Comparison of ENCODE assay signal across 21 cellular contexts in genomic region chr6:142087950-142088857, GRCh38. TPM values are rescaled to one million over a fixed set of nuclear protein-coding genes. Genes with fewer than 3 reads are reported as not detected.
DNase-seq lines count a peak whose midpoint lies in the region; ATAC-seq, FAIRE-seq and TF ChIP-seq lines count a peak whose summit lies in the region.
"Had no signal": no experiment of that assay in that cellular context is flagged by ENCODE, and none has a peak within 500 bp of the region (broad histone marks: within the 10 kb centered on the region; RNA-seq: fewer than 3 reads in every experiment).

No MANE protein-coding gene starts in this region.

- WGBS in hepatocyte (ENCODE audit: low lambda C conversion rate, missing lambda C conversion rate): 30% methylated on average over 48 of the region's 49 CpGs
- 52% methylated on average over 47 of the region's 49 CpGs for WGBS in HepG2 (ENCODE audit: low lambda C conversion rate)

- TF ChIP-seq CTCF in hepatocyte (IDR thresholded peaks at IDR 0.05; ENCODE audit: poor library complexity) (no peak), progenitor cell of endocrine pancreas (IDR thresholded peaks at IDR 0.05; ENCODE audit: unreplicated experiment) (no peak), HepG2 (CRISPR knock-in tag; IDR thresholded peaks at IDR 0.05) (no peak), GM20000 (IDR thresholded peaks at IDR 0.05; ENCODE audit: extremely low read depth, missing control alignments) (no peak)

- H3K9me3 ChIP-seq in hepatocyte (ENCODE audit: low read depth) (no peaks in the 10 kb centered on the region), HepG2 (ENCODE audit: low read length) (no peaks in the 10 kb centered on the region)
- H3K9me3 ChIP-seq: sigmoid colon had no signal

- no peaks in the 10 kb centered on the region for H3K36me3 Mint-ChIP-seq in progenitor cell of endocrine pancreas (ENCODE audit: insufficient read depth)
- H3K36me3 Mint-ChIP-seq: CD4-positive, CD25-positive, alpha-beta regulatory T cell; naive B cell had no signal

- H3K9me3 Mint-ChIP-seq in progenitor cell of endocrine pancreas (ENCODE audit: low read depth): no peaks in the 10 kb centered on the region

- H2AFZ ChIP-seq in hepatocyte: no peak overlapping the region
- H2AFZ ChIP-seq in HepG2 (ENCODE audit: low read length): no peak overlapping the region
- H2AFZ ChIP-seq: GM23248 had no signal

- TF ChIP-seq POLR2A in HepG2 (IDR thresholded peaks at IDR 0.05; ENCODE audit: insufficient read depth in 1 of 2, low read depth in 2 of 2, low read length in 2 of 2): no peak

- no peak for TF ChIP-seq RAD21 in HepG2 (CRISPR knock-in tag; IDR thresholded peaks at IDR 0.05)

- H4K20me1 ChIP-seq in hepatocyte (ENCODE audit: insufficient read depth, poor library complexity, severe bottlenecking) (no peaks in the 10 kb centered on the region), HepG2 (ENCODE audit: insufficient read depth, low read length) (no peaks in the 10 kb centered on the region)

- no peak for ATAC-seq in HepG2
- ATAC-seq: left ventricle myocardium superior had no signal

- H3K27ac Mint-ChIP-seq in progenitor cell of endocrine pancreas: no peak overlapping the region
- H3K27ac Mint-ChIP-seq: CD4-positive, CD25-positive, alpha-beta regulatory T cell; naive B cell had no signal

- CTCF ChIA-PET in HepG2 (lab: Yijun Ruan, JAX; ENCODE audit: low intra/inter-chr PET ratio, low total read pairs): no interaction called here

- TF ChIP-seq EP300 in HepG2 (IDR thresholded peaks at IDR 0.05; ENCODE audit: low read depth in 2 of 2, low read length in 2 of 2) (no peak), HepG2 (CRISPR knock-in tag; IDR thresholded peaks at IDR 0.05; ENCODE audit: borderline replicate concordance) (no peak)

- H3K79me2 ChIP-seq in hepatocyte (no peaks in the 10 kb centered on the region), HepG2 (ENCODE audit: insufficient read depth, low read length) (no peaks in the 10 kb centered on the region)

- H3K4me3 Mint-ChIP-seq in progenitor cell of endocrine pancreas (ENCODE audit: low read depth): peak overlapping the region; percentile 21

- H3K4me3 ChIP-seq in hepatocyte (no peak overlapping the region), HepG2 (replicated peaks in 1 of 3; ENCODE audit: insufficient read depth in 1 of 3, low read depth in 2 of 3, low read length in 3 of 3) (no peak overlapping the region)
- H3K4me3 ChIP-seq: GM23248, sigmoid colon, stomach had no signal

- no peak for FAIRE-seq in HepG2 (lab: Jason Lieb, UNC)
- FAIRE-seq: GM18507 had no signal

- in situ Hi-C loops in HepG2 (cut with HindIII; ENCODE audit: extremely low pct_ligation_motif_present, low pct_unique_long_range_greater_than_20kb): no loop called here

- H3K4me1 Mint-ChIP-seq in progenitor cell of endocrine pancreas (ENCODE audit: low read depth): no peaks in the 10 kb centered on the region

- H3K9ac ChIP-seq in HepG2 (ENCODE audit: insufficient read depth, low read depth, low read length): no peak overlapping the region
- H3K9ac ChIP-seq: GM23248 had no signal

- H3K27me3 ChIP-seq in hepatocyte: peaks cover 19% of the 10 kb centered on the region
- H3K27me3 ChIP-seq in HepG2 (ENCODE audit: control insufficient read depth in 1 of 2, insufficient read depth in 2 of 2, low read length in 2 of 2): peaks cover 0 to 7% of the 10 kb centered on the region in 2 experiments; a peak in 1 of 5 replicates
- H3K27me3 ChIP-seq: brain microvascular endothelial cell had no signal

- intact Hi-C loops in HepG2 (cut with micrococcal nuclease; ENCODE audit: unreplicated experiment): no loop called here

- DNase-seq in DMS79 treated with DMSO at 0.1 percent for 48 hours (lab: John Stamatoyannopoulos, UW): peak; percentile 34
- DNase-seq in DMS79 (lab: John Stamatoyannopoulos, UW): no peak
- DNase-seq in NCI-H510A treated with DMSO at 0.1 percent for 48 hours (lab: John Stamatoyannopoulos, UW): peak; percentile 23
- DNase-seq in hepatocyte (ENCODE audit: low spot score): no peak
- DNase-seq in progenitor cell of endocrine pancreas (ENCODE audit: low spot score, unreplicated experiment): no peak
- no peak for DNase-seq in HepG2 (ENCODE audit: low spot score)
- no peak for DNase-seq in RKO (ENCODE audit: low spot score)
- DNase-seq in GM20000 (ENCODE audit: low spot score): no peak
- DNase-seq: CD4-positive, CD25-positive, alpha-beta regulatory T cell; GF-D8; left ventricle myocardium superior; naive B cell; NCI-H1105 treated with DMSO at 0.1 percent for 48 hours; NCI-H774; Right ventricle myocardium superior; sigmoid colon; stomach had no signal

- H3K27me3 Mint-ChIP-seq in progenitor cell of endocrine pancreas: peaks cover 11% of the 10 kb centered on the region

- no TSS peak for BruUV-seq in HepG2 (replicated peaks; lab: Mats Ljungman, UMichigan)

- H3K4me1 ChIP-seq in hepatocyte (ENCODE audit: insufficient read depth): no peaks in the 10 kb centered on the region
- no peaks in the 10 kb centered on the region for H3K4me1 ChIP-seq in HepG2 (ENCODE audit: insufficient read depth, low read length)
- H3K4me1 ChIP-seq: sigmoid colon had no signal

- H3K27ac ChIP-seq in hepatocyte: no peak overlapping the region
- no peak overlapping the region for H3K27ac ChIP-seq in HepG2 (ENCODE audit: extremely low read length, insufficient read depth, low read length)
- H3K27ac ChIP-seq: 22Rv1, brain microvascular endothelial cell, GM23248, sigmoid colon, stomach had no signal

- H3K36me3 ChIP-seq in hepatocyte (replicated peaks; ENCODE audit: insufficient read depth, low read depth) (no peaks in the 10 kb centered on the region), HepG2 (replicated peaks in 1 of 2; ENCODE audit: control insufficient read depth in 1 of 2, insufficient read depth in 2 of 2, low read length in 2 of 2) (no peaks in the 10 kb centered on the region)
- H3K36me3 ChIP-seq: brain microvascular endothelial cell, sigmoid colon, stomach had no signal

- H3K4me2 ChIP-seq in hepatocyte: peak overlapping the region; percentile 72
- no peak overlapping the region for H3K4me2 ChIP-seq in HepG2 (ENCODE audit: low read depth, low read length)

- POLR2A ChIA-PET in HepG2 (lab: Yijun Ruan, JAX): no interaction called here

- H3K9me2 ChIP-seq in hepatocyte (replicated peaks; ENCODE audit: insufficient read depth): no peaks in the 10 kb centered on the region

RNA-seq across cellular contexts. Expression of gene GJE1, which starts 44.5 kb away (rescaled TPM):
- total RNA-seq in hepatocyte: not detected in 2 replicates
- not detected in 2 replicates for polyA plus RNA-seq in hepatocyte
- not detected in 2 replicates for total RNA-seq in progenitor cell of endocrine pancreas
- total RNA-seq in HepG2 (2016; rRNA removed; fragmentation: Illumina TruSeq; extraction: Trizol): not detected in 2 replicates
- total RNA-seq in HepG2 (2016; cell fraction: cytosol; rRNA removed; fragmentation: Illumina TruSeq; extraction: Trizol; ENCODE audit: low read depth): not detected in 2 replicates
- total RNA-seq in HepG2 (2016; cell fraction: insoluble cytoplasmic fraction; rRNA removed; fragmentation: Illumina TruSeq; extraction: Trizol): not detected in 2 replicates
- total RNA-seq in HepG2 (2016; cell fraction: membrane; rRNA removed; fragmentation: Illumina TruSeq; extraction: Trizol): not detected in 2 replicates
- not detected in 2 replicates for total RNA-seq in HepG2 (2016; cell fraction: nucleus; rRNA removed; fragmentation: Illumina TruSeq; extraction: Trizol)
- polyA plus RNA-seq in HepG2 (2011; rRNA removed): not detected in 2 replicates
- not detected in 2 replicates for polyA plus RNA-seq in HepG2 (2011; cell fraction: cytosol; rRNA removed)
- polyA plus RNA-seq in HepG2 (2011; cell fraction: nucleus; rRNA removed): not detected in 2 replicates
- not detected in 2 replicates for polyA plus RNA-seq in HepG2 (2012)
- polyA plus RNA-seq in HepG2 (2016; cell fraction: cytosol; fragmentation: Illumina TruSeq; extraction: Trizol; ENCODE audit: low read depth): not detected in 2 replicates
- polyA plus RNA-seq in HepG2 (2016; cell fraction: insoluble cytoplasmic fraction; fragmentation: Illumina TruSeq; extraction: Trizol; ENCODE audit: low read depth): not detected in 2 replicates
- polyA plus RNA-seq in HepG2 (2016; cell fraction: membrane; fragmentation: Illumina TruSeq; extraction: Trizol; ENCODE audit: low read depth): not detected in 2 replicates
- polyA plus RNA-seq in HepG2 (2016; cell fraction: nucleus; fragmentation: Illumina TruSeq; extraction: Trizol; ENCODE audit: insufficient read depth, low read depth): not detected in 2 replicates
- not detected in 2 replicates for polyA minus RNA-seq in HepG2 (2011; rRNA and poly(A)+ RNA removed; ENCODE audit: low replicate concordance)
- not detected in 2 replicates for polyA minus RNA-seq in HepG2 (2011; cell fraction: cytosol; rRNA and poly(A)+ RNA removed)
- not detected in 2 replicates for polyA minus RNA-seq in HepG2 (2011; cell fraction: nucleus; rRNA and poly(A)+ RNA removed)
- total RNA-seq: CD4-positive, CD25-positive, alpha-beta regulatory T cell; GM23248; left ventricle myocardium superior; Right ventricle myocardium superior; sigmoid colon; stomach had no signal
- polyA plus RNA-seq: CD4-positive, CD25-positive, alpha-beta regulatory T cell; GM23248; sigmoid colon; stomach had no signal

RNA-seq across cellular contexts. Expression of gene NMBR, which starts 58.7 kb away (rescaled TPM):
- total RNA-seq in hepatocyte: 0.27 TPM in 1 of 2 replicates, not detected in the other
- 0.22 TPM in 1 of 2 replicates, not detected in the other for polyA plus RNA-seq in hepatocyte
- total RNA-seq in progenitor cell of endocrine pancreas: 0.74 TPM in 1 of 2 replicates, not detected in the other
- not detected in 2 replicates for total RNA-seq in HepG2 (2016; rRNA removed; fragmentation: Illumina TruSeq; extraction: Trizol)
- total RNA-seq in HepG2 (2016; cell fraction: cytosol; rRNA removed; fragmentation: Illumina TruSeq; extraction: Trizol; ENCODE audit: low read depth): not detected in 2 replicates
- not detected in 2 replicates for total RNA-seq in HepG2 (2016; cell fraction: insoluble cytoplasmic fraction; rRNA removed; fragmentation: Illumina TruSeq; extraction: Trizol)
- total RNA-seq in HepG2 (2016; cell fraction: membrane; rRNA removed; fragmentation: Illumina TruSeq; extraction: Trizol): not detected in 2 replicates
- not detected in 2 replicates for total RNA-seq in HepG2 (2016; cell fraction: nucleus; rRNA removed; fragmentation: Illumina TruSeq; extraction: Trizol)
- not detected in 2 replicates for polyA plus RNA-seq in HepG2 (2011; rRNA removed)
- not detected in 2 replicates for polyA plus RNA-seq in HepG2 (2011; cell fraction: cytosol; rRNA removed)
- polyA plus RNA-seq in HepG2 (2011; cell fraction: nucleus; rRNA removed): not detected in 2 replicates
- polyA plus RNA-seq in HepG2 (2012): not detected in 2 replicates
- not detected in 2 replicates for polyA plus RNA-seq in HepG2 (2016; cell fraction: cytosol; fragmentation: Illumina TruSeq; extraction: Trizol; ENCODE audit: low read depth)
- not detected in 2 replicates for polyA plus RNA-seq in HepG2 (2016; cell fraction: insoluble cytoplasmic fraction; fragmentation: Illumina TruSeq; extraction: Trizol; ENCODE audit: low read depth)
- polyA plus RNA-seq in HepG2 (2016; cell fraction: membrane; fragmentation: Illumina TruSeq; extraction: Trizol; ENCODE audit: low read depth): not detected in 2 replicates
- not detected in 2 replicates for polyA plus RNA-seq in HepG2 (2016; cell fraction: nucleus; fragmentation: Illumina TruSeq; extraction: Trizol; ENCODE audit: insufficient read depth, low read depth)
- polyA minus RNA-seq in HepG2 (2011; rRNA and poly(A)+ RNA removed; ENCODE audit: low replicate concordance): not detected in 2 replicates
- not detected in 2 replicates for polyA minus RNA-seq in HepG2 (2011; cell fraction: cytosol; rRNA and poly(A)+ RNA removed)
- not detected in 2 replicates for polyA minus RNA-seq in HepG2 (2011; cell fraction: nucleus; rRNA and poly(A)+ RNA removed)
- total RNA-seq: CD4-positive, CD25-positive, alpha-beta regulatory T cell; GM23248; left ventricle myocardium superior; Right ventricle myocardium superior; sigmoid colon had no signal
- polyA plus RNA-seq: CD4-positive, CD25-positive, alpha-beta regulatory T cell; GM23248; sigmoid colon; stomach had no signal

RNA-seq across cellular contexts. Expression of gene VTA1, which starts 58.9 kb away (rescaled TPM):
- 93.2 and 99.2 TPM in 2 replicates for total RNA-seq in hepatocyte
- polyA plus RNA-seq in hepatocyte: 65.7 and 77.6 TPM in 2 replicates
- total RNA-seq in progenitor cell of endocrine pancreas: 49.6 and 52.5 TPM in 2 replicates
- total RNA-seq in HepG2 (2016; rRNA removed; fragmentation: Illumina TruSeq; extraction: Trizol): 89.1 and 143 TPM in 2 replicates
- total RNA-seq in HepG2 (2016; cell fraction: cytosol; rRNA removed; fragmentation: Illumina TruSeq; extraction: Trizol; ENCODE audit: low read depth): 8.7 and 9.0 TPM in 2 replicates
- 88.5 and 157 TPM in 2 replicates for total RNA-seq in HepG2 (2016; cell fraction: insoluble cytoplasmic fraction; rRNA removed; fragmentation: Illumina TruSeq; extraction: Trizol)
- 24.7 and 29.0 TPM in 2 replicates for total RNA-seq in HepG2 (2016; cell fraction: membrane; rRNA removed; fragmentation: Illumina TruSeq; extraction: Trizol)
- total RNA-seq in HepG2 (2016; cell fraction: nucleus; rRNA removed; fragmentation: Illumina TruSeq; extraction: Trizol): 49.2 and 53.4 TPM in 2 replicates
- 53.8 and 70.7 TPM in 2 replicates for polyA plus RNA-seq in HepG2 (2011; rRNA removed)
- polyA plus RNA-seq in HepG2 (2011; cell fraction: cytosol; rRNA removed): 42.0 and 56.0 TPM in 2 replicates
- polyA plus RNA-seq in HepG2 (2011; cell fraction: nucleus; rRNA removed): 16.3 and 18.4 TPM in 2 replicates
- polyA plus RNA-seq in HepG2 (2012): 43.1 and 55.0 TPM in 2 replicates
- polyA plus RNA-seq in HepG2 (2016; cell fraction: cytosol; fragmentation: Illumina TruSeq; extraction: Trizol; ENCODE audit: low read depth): 6.7 and 7.8 TPM in 2 replicates
- 174 and 193 TPM in 2 replicates for polyA plus RNA-seq in HepG2 (2016; cell fraction: insoluble cytoplasmic fraction; fragmentation: Illumina TruSeq; extraction: Trizol; ENCODE audit: low read depth)
- 17.5 and 19.5 TPM in 2 replicates for polyA plus RNA-seq in HepG2 (2016; cell fraction: membrane; fragmentation: Illumina TruSeq; extraction: Trizol; ENCODE audit: low read depth)
- polyA plus RNA-seq in HepG2 (2016; cell fraction: nucleus; fragmentation: Illumina TruSeq; extraction: Trizol; ENCODE audit: insufficient read depth, low read depth): 56.3 and 60.3 TPM in 2 replicates
- polyA minus RNA-seq in HepG2 (2011; rRNA and poly(A)+ RNA removed; ENCODE audit: low replicate concordance): 45.5 and 54.2 TPM in 2 replicates
- 45.8 and 49.5 TPM in 2 replicates for polyA minus RNA-seq in HepG2 (2011; cell fraction: cytosol; rRNA and poly(A)+ RNA removed)
- 48.0 and 53.3 TPM in 2 replicates for polyA minus RNA-seq in HepG2 (2011; cell fraction: nucleus; rRNA and poly(A)+ RNA removed)

Comparison
In these comparisons a context has a peak if more than half of its experiments do, and no peak if none do; other contexts are left out.
1. DNase-seq: peak in DMS79 treated with DMSO at 0.1 percent for 48 hours (single experiment) and NCI-H510A treated with DMSO at 0.1 percent for 48 hours (single experiment); none in DMS79 (single experiment), hepatocyte (single experiment), progenitor cell of endocrine pancreas (single experiment), HepG2 (single experiment), RKO (single experiment) and GM20000 (single experiment).